14 cellular contexts compared by ENCODE assay signal in the genomic region with DNA sequence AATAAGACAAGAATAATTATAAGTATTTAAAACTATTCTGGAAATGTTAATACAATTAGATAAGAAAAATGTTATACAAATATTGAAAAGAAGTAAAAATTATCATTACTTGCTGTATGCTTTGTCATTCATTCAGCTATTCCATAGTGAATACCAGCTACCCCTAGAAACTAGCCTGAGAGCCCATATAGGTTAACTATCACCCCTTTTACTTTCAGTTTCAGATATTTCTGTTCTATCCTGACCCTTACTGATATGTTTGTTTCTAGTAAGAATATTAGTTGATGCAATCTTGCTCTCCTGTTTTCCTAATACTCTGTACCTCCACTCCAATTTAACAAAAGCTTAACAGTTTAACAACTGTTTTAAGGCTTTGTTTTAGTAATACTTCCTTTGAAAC. TPM values are rescaled to one million over a fixed set of nuclear protein-coding genes. Genes with fewer than 3 reads are reported as not detected.
DNase-seq lines count a peak whose midpoint lies in the region; ATAC-seq lines count a peak whose summit lies in the region.
"Had no signal": no experiment of that assay in that cellular context is flagged by ENCODE, and none has a peak within 500 bp of the region (broad histone marks: within the 10 kb centered on the region; RNA-seq: fewer than 3 reads in every experiment).

No MANE protein-coding gene starts in this region.

- intact Hi-C loops in CD4-positive, alpha-beta memory T cell (cut with micrococcal nuclease): no loop called here

- H3K27ac ChIP-seq in CD4-positive, alpha-beta memory T cell (ENCODE audit: low read depth, low read length): no peak overlapping the region

- no peaks in the 10 kb centered on the region for H3K4me1 ChIP-seq in CD4-positive, alpha-beta memory T cell (ENCODE audit: insufficient read depth, low read length)

- peaks cover 8 to 12% (median 10%) of the 10 kb centered on the region in 4 donors for H3K4me1 Mint-ChIP-seq in CD4-positive, alpha-beta memory T cell

- no peaks in the 10 kb centered on the region for H3K9me3 ChIP-seq in CD4-positive, alpha-beta memory T cell (ENCODE audit: control insufficient read depth in 1 of 2, low read length in 2 of 2)

- ATAC-seq in GM18907 (IDR thresholded peaks at IDR 0.05; ENCODE audit: unreplicated experiment) (peak; percentile 85), HG02642 (IDR thresholded peaks at IDR 0.05; ENCODE audit: poor library complexity, unreplicated experiment) (peak; percentile 50)

- H3K27ac Mint-ChIP-seq in CD4-positive, alpha-beta memory T cell: peak overlapping the region in 3 of 7 donors; percentile 13 to 47 (median 31)
- H3K27ac Mint-ChIP-seq: activated CD4-positive, alpha-beta T cell treated with anti-CD3 and anti-CD28 coated beads, Interleukin-2, amount 10 ng/mL, durations not matched to agents 24 days and 14 days; stimulated activated naive CD8-positive, alpha-beta T cell treated with anti-CD3 and anti-CD28 coated beads, Interleukin-15, Interleukin-2, amounts not matched to agents 100 ng/mL and 50 ng/mL, for 24 hours had no signal

- H3K27me3 Mint-ChIP-seq in CD4-positive, alpha-beta memory T cell: no peaks in the 10 kb centered on the region
- H3K27me3 Mint-ChIP-seq: activated CD4-positive, alpha-beta T cell treated with anti-CD3 and anti-CD28 coated beads, Interleukin-2, amount 10 ng/mL, durations not matched to agents 24 days and 14 days; stimulated activated naive CD8-positive, alpha-beta T cell treated with anti-CD3 and anti-CD28 coated beads, Interleukin-15, Interleukin-2, amounts not matched to agents 100 ng/mL and 50 ng/mL, for 24 hours had no signal

- no peak overlapping the region for H3K4me3 ChIP-seq in CD4-positive, alpha-beta memory T cell (ENCODE audit: low read length in 2 of 2)

- peaks cover 0 to 17% (median 11%) of the 10 kb centered on the region in 8 donors for H3K9me3 Mint-ChIP-seq in CD4-positive, alpha-beta memory T cell

- CTCF ChIA-PET in CD4-positive, alpha-beta memory T cell (lab: Charles Lee; ENCODE audit: partially characterized antibody): no interaction called here

- H3K36me3 Mint-ChIP-seq in CD4-positive, alpha-beta memory T cell: peaks cover 23 to 25% of the 10 kb centered on the region in 2 donors

- POLR2A ChIA-PET in CD4-positive, alpha-beta memory T cell (lab: Charles Lee; ENCODE audit: partially characterized antibody): no interaction called here

- no peak for DNase-seq in CD4-positive, alpha-beta memory T cell
- peak; percentile 5 for DNase-seq in NAMALWA (ENCODE audit: low spot score)
- no peak for DNase-seq in HT-29 (ENCODE audit: low spot score)
- DNase-seq in DMS153 treated with DMSO at 0.1 percent for 48 hours (lab: John Stamatoyannopoulos, UW; ENCODE audit: unreplicated experiment): no peak
- DNase-seq in nucleus accumbens (lab: John Stamatoyannopoulos, UW): no peak
- DNase-seq in amniotic stem cell (lab: John Stamatoyannopoulos, UW): no peak
- DNase-seq: activated CD4-positive, alpha-beta T cell treated with anti-CD3 and anti-CD28 coated beads, Interleukin-2, amount 10 ng/mL, durations not matched to agents 24 days and 14 days; activated naive CD4-positive, alpha-beta T cell treated with Interleukin-2 at 50 U/mL for 16 hours; cortex of kidney; MV-4-11; NCI-H82 had no signal

- no peaks in the 10 kb centered on the region for H3K27me3 ChIP-seq in CD4-positive, alpha-beta memory T cell (ENCODE audit: insufficient read depth, low read length)

- H3K4me3 Mint-ChIP-seq in CD4-positive, alpha-beta memory T cell: peak overlapping the region in 5 of 8 donors; percentile 18 to 76 (median 46)
- H3K4me3 Mint-ChIP-seq: activated CD4-positive, alpha-beta T cell treated with anti-CD3 and anti-CD28 coated beads, Interleukin-2, amount 10 ng/mL, durations not matched to agents 24 days and 14 days; stimulated activated naive CD8-positive, alpha-beta T cell treated with anti-CD3 and anti-CD28 coated beads, Interleukin-15, Interleukin-2, amounts not matched to agents 100 ng/mL and 50 ng/mL, for 24 hours had no signal

- no peaks in the 10 kb centered on the region for H3K36me3 ChIP-seq in CD4-positive, alpha-beta memory T cell (ENCODE audit: insufficient read depth, low read length)

RNA-seq across cellular contexts. Expression of a gene that starts 31.6 kb away (rescaled TPM):
- 10 to 100 TPM; 11.5 to 13.6 TPM for total RNA-seq in CD4-positive, alpha-beta memory T cell
- 10 to 100 TPM; 12.8 to 18.4 TPM for polyA plus RNA-seq in CD4-positive, alpha-beta memory T cell
- total RNA-seq in HT-29 (2014; rRNA removed; shearing (Covaris generic)): 0.18 TPM in 1 of 2 replicates, not detected in the other

RNA-seq across cellular contexts. Expression of a gene that starts 31.8 kb away (rescaled TPM):
- total RNA-seq in CD4-positive, alpha-beta memory T cell: 10 to 100 TPM; 28.7 to 29.9 TPM
- 10 to 100 TPM; 19.8 to 21.8 TPM for polyA plus RNA-seq in CD4-positive, alpha-beta memory T cell
- total RNA-seq in HT-29 (2014; rRNA removed; shearing (Covaris generic)): 6.2 and 8.5 TPM in 2 replicates

Comparison
In these comparisons a context has a peak if more than half of its experiments do, and no peak if none do; other contexts are left out.
1. RNA of a gene that starts 31.6 kb away (total RNA-seq): 11.5 to 13.6 TPM in CD4-positive, alpha-beta memory T cell; 0.18 TPM in HT-29; every median in the first group is over 10 times any median in the second.